In genomic region chr19:13298565-13299481, GRCh38 we compare ENCODE assay signal across 17 cellular contexts.
DNase-seq lines count a peak whose midpoint lies in the region; ATAC-seq, FAIRE-seq and TF ChIP-seq lines count a peak whose summit lies in the region.
"Had no signal": no experiment of that assay in that cellular context is flagged by ENCODE, and none has a peak within 500 bp of the region (broad histone marks: within the 10 kb centered on the region; RNA-seq: fewer than 3 reads in every experiment).

No MANE protein-coding gene starts in this region.

- no peak for TF ChIP-seq POLR2A in H1 (IDR thresholded peaks at IDR 0.05; ENCODE audit: control extremely low read depth in 1 of 2, low read depth in 2 of 2, low read length in 2 of 2)

- H2BK20ac ChIP-seq in H1 (ENCODE audit: low read length) = no peak overlapping the region

- POLR2A ChIA-PET in H1 (lab: Charles Lee; ENCODE audit: partially characterized antibody) = no interaction called here

- no peaks in the 10 kb centered on the region for H3K4me1 ChIP-seq in ACC112 (ENCODE audit: control insufficient read depth, insufficient read depth, low read length, unreplicated experiment)
- H3K4me1 ChIP-seq in GM23338 (ENCODE audit: insufficient read depth) = peaks cover 4% of the 10 kb centered on the region; the same call in 1 of the 2 replicates
- H3K4me1 ChIP-seq in H1 (replicated peaks in 1 of 4; ENCODE audit: control insufficient read depth in 3 of 4, insufficient read depth in 4 of 4, low read length in 3 of 4) = no peaks in the 10 kb centered on the region
- H3K4me1 ChIP-seq in osteoblast (ENCODE audit: insufficient read depth, low read length) = peaks cover 3% of the 10 kb centered on the region

- H2AK5ac ChIP-seq in H1 (ENCODE audit: low read depth, low read length) = no peak overlapping the region

- H4K20me1 ChIP-seq in GM23338 (replicated peaks; ENCODE audit: insufficient read depth) = no peaks in the 10 kb centered on the region; the same call in 1 of the 2 replicates
- H4K20me1 ChIP-seq in H1 (replicated peaks in 1 of 2; ENCODE audit: control insufficient read depth in 1 of 2, insufficient read depth in 2 of 2, low read length in 2 of 2) = no peaks in the 10 kb centered on the region
- no peaks in the 10 kb centered on the region for H4K20me1 ChIP-seq in osteoblast (ENCODE audit: insufficient read depth, low read length)

- no peak for TF ChIP-seq EP300 in H1 (IDR thresholded peaks at IDR 0.05; ENCODE audit: borderline replicate concordance in 1 of 2, low read depth in 2 of 2, low read length in 2 of 2)

- H2BK15ac ChIP-seq in H1 (ENCODE audit: low read length) = no peak overlapping the region

- TF ChIP-seq RAD21 in H1 (IDR thresholded peaks at IDR 0.05 in 1 of 2, conservative IDR thresholded peaks at IDR 0.05 in 1 of 2; ENCODE audit: low read depth in 2 of 2, low read length in 2 of 2) = no peak

- H3K27me3 ChIP-seq in ACC112 (ENCODE audit: insufficient read depth, low read length) (peaks cover 23% of the 10 kb centered on the region; the same call in 1 of the 2 replicates), GM23338 (ENCODE audit: insufficient read depth) (peaks cover 5% of the 10 kb centered on the region; the same call in 1 of the 2 replicates), H1 (replicated peaks in 1 of 4; ENCODE audit: control insufficient read depth in 3 of 4, extremely low read depth in 1 of 4, insufficient read depth in 3 of 4, low read length in 3 of 4) (no peaks in the 10 kb centered on the region), osteoblast (ENCODE audit: insufficient read depth, low read length) (no peaks in the 10 kb centered on the region), MG63 (no peaks in the 10 kb centered on the region)

- no peaks in the 10 kb centered on the region for H3K36me3 ChIP-seq in ACC112 (ENCODE audit: insufficient read depth, low read length)
- no peaks in the 10 kb centered on the region for H3K36me3 ChIP-seq in GM23338 (ENCODE audit: insufficient read depth)
- no peaks in the 10 kb centered on the region; a peak in 1 of 8 replicates for H3K36me3 ChIP-seq in H1 (ENCODE audit: control insufficient read depth in 2 of 4, insufficient read depth in 4 of 4, low read length in 3 of 4)
- H3K36me3 ChIP-seq in osteoblast (ENCODE audit: insufficient read depth, low read length) = no peaks in the 10 kb centered on the region
- no peaks in the 10 kb centered on the region for H3K36me3 ChIP-seq in MG63

- no peak overlapping the region for H3K56ac ChIP-seq in H1 (replicated peaks; ENCODE audit: insufficient read length, low read depth, low read length)

- no peak for TF ChIP-seq CTCF in GM23338 (conservative IDR thresholded peaks at IDR 0.05; ENCODE audit: low read depth in 2 of 2)
- no peak for TF ChIP-seq CTCF in H1 (IDR thresholded peaks at IDR 0.05; ENCODE audit: control extremely low read depth in 1 of 3, insufficient read depth in 1 of 3, low read depth in 1 of 3, low read length in 3 of 3)
- no peak for TF ChIP-seq CTCF in osteoblast (IDR thresholded peaks at IDR 0.05; ENCODE audit: extremely low read depth, low read depth, low read length)

- peak overlapping the region; percentile 83 for H4K8ac ChIP-seq in H1 (ENCODE audit: extremely low read depth, insufficient read depth, low read length)

- H3K27me3 Mint-ChIP-seq in GM23338 (ENCODE audit: insufficient read depth, low read depth, poor library complexity) = peaks cover 3% of the 10 kb centered on the region

- H2BK5ac ChIP-seq in H1 (ENCODE audit: low read depth, low read length) = no peak overlapping the region

- H4K91ac ChIP-seq in H1 (replicated peaks; ENCODE audit: insufficient read length, low read length) = no peak overlapping the region

- H3K9ac ChIP-seq in H1 (replicated peaks in 1 of 4; ENCODE audit: extremely low read depth in 1 of 4, low read depth in 3 of 4, low read length in 3 of 4) = no peak overlapping the region

- no peak overlapping the region; the same call in 1 of the 2 replicates for H3K27ac Mint-ChIP-seq in GM23338

- H3K4me3 ChIP-seq in ACC112 (ENCODE audit: low read depth, low read length) (peak overlapping the region; percentile 63), GM23338 (peak overlapping the region; percentile 59), H1 (ENCODE audit: extremely low read depth in 1 of 4, insufficient read depth in 2 of 4, low read depth in 3 of 4, low read length in 4 of 4) (peak overlapping the region in 1 of 4 experiments; percentile 8; a peak in 1 of 8 replicates), osteoblast (ENCODE audit: insufficient read depth, low read length) (peak overlapping the region; percentile 40), MG63 (no peak overlapping the region)
- H3K4me3 ChIP-seq: skin epidermis had no signal

- no peak overlapping the region for H2BK120ac ChIP-seq in H1 (replicated peaks; ENCODE audit: low read depth, low read length)

- DNase-seq in GM23338 (ENCODE audit: low spot score) (peak; percentile 83), H1 (ENCODE audit: low read depth in 1 of 2, low spot score in 2 of 2) (no peak), osteoblast (ENCODE audit: insufficient read length, low spot score, missing footprints) (no peak), MG63 (no peak), NCI-H1417 (lab: John Stamatoyannopoulos, UW) (no peak), D341Med (ENCODE audit: low spot score) (no peak)
- DNase-seq: activated T-cell treated with anti-CD3 and anti-CD28 coated beads, Interleukin-2, amount 50 U/mL, for 1 hour; Kasumi-1; NCI-H1436; NCI-H446; occipital lobe; SHP77 treated with DMSO at 0.1 percent for 48 hours had no signal

- peak overlapping the region; percentile 79 for H3K4me2 ChIP-seq in GM23338
- peak overlapping the region in 1 of 2 experiments; percentile 35; a peak in 1 of 4 replicates for H3K4me2 ChIP-seq in H1 (ENCODE audit: insufficient read depth in 1 of 2, low read depth in 2 of 2, low read length in 2 of 2)
- no peak overlapping the region for H3K4me2 ChIP-seq in osteoblast (ENCODE audit: insufficient read depth, low read length)

- no peak for FAIRE-seq in H1 (lab: Jason Lieb, UNC)
- FAIRE-seq: frontal cortex, urothelium cell line had no signal

- H3K4me3 Mint-ChIP-seq in GM23338 = peak overlapping the region; percentile 35; the same call in 1 of the 3 replicates

- no peak overlapping the region for H2BK12ac ChIP-seq in H1 (ENCODE audit: low read depth, low read length)

- ATAC-seq in GM23338 (peak; percentile 85), HG02970 (IDR thresholded peaks at IDR 0.05; ENCODE audit: low FRiP score, unreplicated experiment) (no peak)

- no peaks in the 10 kb centered on the region for H3K9me2 ChIP-seq in GM23338 (ENCODE audit: insufficient read depth)

- H3K14ac ChIP-seq in H1 (ENCODE audit: insufficient read length) = no peak overlapping the region

- H4K5ac ChIP-seq in H1 (ENCODE audit: insufficient read length, low read depth, low read length) = no peak overlapping the region

- H3K4me1 Mint-ChIP-seq in GM23338 = peaks cover 4% of the 10 kb centered on the region; the same call in 1 of the 3 replicates

- H3K9me3 ChIP-seq in H1 (ENCODE audit: insufficient read depth in 2 of 2, low read depth in 1 of 2, low read length in 1 of 2) = no peaks in the 10 kb centered on the region
- no peaks in the 10 kb centered on the region for H3K9me3 ChIP-seq in osteoblast (ENCODE audit: low read depth, low read length)
- H3K9me3 ChIP-seq in MG63 = no peaks in the 10 kb centered on the region

- peaks cover 3% of the 10 kb centered on the region; the same call in 1 of the 3 replicates for H3K9me3 Mint-ChIP-seq in GM23338

- no peak overlapping the region for H3K4ac ChIP-seq in H1 (replicated peaks; ENCODE audit: insufficient read length, low read depth, low read length)

- no peaks in the 10 kb centered on the region; the same call in 1 of the 2 replicates for H3K23me2 ChIP-seq in H1 (ENCODE audit: low read depth, low read length)

- H2AFZ ChIP-seq in ACC112 (ENCODE audit: low read length, unreplicated experiment) (no peak overlapping the region), GM23338 (peak overlapping the region; percentile 80), H1 (ENCODE audit: low read length) (no peak overlapping the region), osteoblast (ENCODE audit: low read length) (no peak overlapping the region)

- H3K79me2 ChIP-seq in ACC112 (ENCODE audit: control insufficient read depth, insufficient read depth, low read length, unreplicated experiment) = no peaks in the 10 kb centered on the region
- H3K79me2 ChIP-seq in GM23338 (replicated peaks; ENCODE audit: insufficient read depth) = no peaks in the 10 kb centered on the region
- H3K79me2 ChIP-seq in H1 (ENCODE audit: control insufficient read depth in 1 of 2, insufficient read depth in 2 of 2, low read length in 2 of 2) = no peaks in the 10 kb centered on the region
- H3K79me2 ChIP-seq in osteoblast (ENCODE audit: insufficient read depth, low read length) = no peaks in the 10 kb centered on the region

- 89% methylated on average over 72 of the region's 92 CpGs; no CpG with 5 or more reads in 1 of the 2 experiments for WGBS in H1 (ENCODE audit: extremely low coverage in 1 of 2, insufficient coverage in 1 of 2, insufficient read length in 1 of 2, insufficient replicate concordance in 2 of 2, low coverage in 1 of 2, low lambda C conversion rate in 2 of 2, missing lambda C conversion rate in 1 of 2), 2 experiments

- 0 out of 2 replicates have a peak, but pooled peaks cover 9% of the 10 kb centered on the region for H3F3A ChIP-seq in GM23338 (replicated peaks; ENCODE audit: low read depth)

- H3K79me1 ChIP-seq in H1 (ENCODE audit: low read depth, low read length) = no peaks in the 10 kb centered on the region

- H3K36me3 Mint-ChIP-seq in GM23338 (ENCODE audit: low read depth) = peaks cover 4% of the 10 kb centered on the region; the same call in 1 of the 3 replicates

- no peak overlapping the region for H3K23ac ChIP-seq in H1 (ENCODE audit: insufficient read length)

- CTCF ChIA-PET in H1 (lab: Charles Lee; ENCODE audit: partially characterized antibody) = no interaction called here

- H3K27ac ChIP-seq in ACC112 (ENCODE audit: low read depth, low read length) = no peak overlapping the region
- H3K27ac ChIP-seq in GM23338 (ENCODE audit: low read depth) = no peak overlapping the region
- no peak overlapping the region for H3K27ac ChIP-seq in H1 (ENCODE audit: low read depth, low read length)
- H3K27ac ChIP-seq in osteoblast (ENCODE audit: low read depth, low read length) = no peak overlapping the region
- H3K27ac ChIP-seq: skin epidermis had no signal

- H3K18ac ChIP-seq in H1 (ENCODE audit: extremely low read depth, low read length) = no peak overlapping the region

TF ChIP-seq in GM23338, 12 proteins besides CTCF, POLR2A, EP300 and RAD21:
- peak; percentile 46; the same call in 1 of the 2 replicates for TF ChIP-seq CREB1 (CRISPR knock-in tag; IDR thresholded peaks at IDR 0.05; ENCODE audit: low read depth)
- no peak for TF ChIP-seq STAT1 (IDR thresholded peaks at IDR 0.05; ENCODE audit: unreplicated experiment)
- peak; percentile 52 for TF ChIP-seq POLR2AphosphoS5 (IDR thresholded peaks at IDR 0.05; ENCODE audit: low read depth)
TF ChIP-seq in GM23338: peak in this region for 2.

TF ChIP-seq in H1, 55 proteins besides CTCF, POLR2A, EP300 and RAD21 (continues in another document):
- TF ChIP-seq RBBP5 (IDR thresholded peaks at IDR 0.05; ENCODE audit: borderline replicate concordance, low read depth, low read length) = no peak
- no peak for TF ChIP-seq RXRA (IDR thresholded peaks at IDR 0.05; ENCODE audit: insufficient read depth, low read depth, low read length)
- TF ChIP-seq NANOG (IDR thresholded peaks at IDR 0.05; ENCODE audit: insufficient read depth, low read depth, low read length, poor library complexity, severe bottlenecking) = no peak
- TF ChIP-seq SP4 (IDR thresholded peaks at IDR 0.05; ENCODE audit: low read length) = no peak
